1 cellular context compared by ENCODE assay signal in genomic region chr16:66293932-66294331, GRCh38.
TF ChIP-seq lines count a peak whose summit lies in the region.

No MANE protein-coding gene starts in this region.

TF ChIP-seq in GM23338, 12 proteins besides CTCF, POLR2A, EP300 and RAD21 (continued from another document):
- TF ChIP-seq, protein P1, sequence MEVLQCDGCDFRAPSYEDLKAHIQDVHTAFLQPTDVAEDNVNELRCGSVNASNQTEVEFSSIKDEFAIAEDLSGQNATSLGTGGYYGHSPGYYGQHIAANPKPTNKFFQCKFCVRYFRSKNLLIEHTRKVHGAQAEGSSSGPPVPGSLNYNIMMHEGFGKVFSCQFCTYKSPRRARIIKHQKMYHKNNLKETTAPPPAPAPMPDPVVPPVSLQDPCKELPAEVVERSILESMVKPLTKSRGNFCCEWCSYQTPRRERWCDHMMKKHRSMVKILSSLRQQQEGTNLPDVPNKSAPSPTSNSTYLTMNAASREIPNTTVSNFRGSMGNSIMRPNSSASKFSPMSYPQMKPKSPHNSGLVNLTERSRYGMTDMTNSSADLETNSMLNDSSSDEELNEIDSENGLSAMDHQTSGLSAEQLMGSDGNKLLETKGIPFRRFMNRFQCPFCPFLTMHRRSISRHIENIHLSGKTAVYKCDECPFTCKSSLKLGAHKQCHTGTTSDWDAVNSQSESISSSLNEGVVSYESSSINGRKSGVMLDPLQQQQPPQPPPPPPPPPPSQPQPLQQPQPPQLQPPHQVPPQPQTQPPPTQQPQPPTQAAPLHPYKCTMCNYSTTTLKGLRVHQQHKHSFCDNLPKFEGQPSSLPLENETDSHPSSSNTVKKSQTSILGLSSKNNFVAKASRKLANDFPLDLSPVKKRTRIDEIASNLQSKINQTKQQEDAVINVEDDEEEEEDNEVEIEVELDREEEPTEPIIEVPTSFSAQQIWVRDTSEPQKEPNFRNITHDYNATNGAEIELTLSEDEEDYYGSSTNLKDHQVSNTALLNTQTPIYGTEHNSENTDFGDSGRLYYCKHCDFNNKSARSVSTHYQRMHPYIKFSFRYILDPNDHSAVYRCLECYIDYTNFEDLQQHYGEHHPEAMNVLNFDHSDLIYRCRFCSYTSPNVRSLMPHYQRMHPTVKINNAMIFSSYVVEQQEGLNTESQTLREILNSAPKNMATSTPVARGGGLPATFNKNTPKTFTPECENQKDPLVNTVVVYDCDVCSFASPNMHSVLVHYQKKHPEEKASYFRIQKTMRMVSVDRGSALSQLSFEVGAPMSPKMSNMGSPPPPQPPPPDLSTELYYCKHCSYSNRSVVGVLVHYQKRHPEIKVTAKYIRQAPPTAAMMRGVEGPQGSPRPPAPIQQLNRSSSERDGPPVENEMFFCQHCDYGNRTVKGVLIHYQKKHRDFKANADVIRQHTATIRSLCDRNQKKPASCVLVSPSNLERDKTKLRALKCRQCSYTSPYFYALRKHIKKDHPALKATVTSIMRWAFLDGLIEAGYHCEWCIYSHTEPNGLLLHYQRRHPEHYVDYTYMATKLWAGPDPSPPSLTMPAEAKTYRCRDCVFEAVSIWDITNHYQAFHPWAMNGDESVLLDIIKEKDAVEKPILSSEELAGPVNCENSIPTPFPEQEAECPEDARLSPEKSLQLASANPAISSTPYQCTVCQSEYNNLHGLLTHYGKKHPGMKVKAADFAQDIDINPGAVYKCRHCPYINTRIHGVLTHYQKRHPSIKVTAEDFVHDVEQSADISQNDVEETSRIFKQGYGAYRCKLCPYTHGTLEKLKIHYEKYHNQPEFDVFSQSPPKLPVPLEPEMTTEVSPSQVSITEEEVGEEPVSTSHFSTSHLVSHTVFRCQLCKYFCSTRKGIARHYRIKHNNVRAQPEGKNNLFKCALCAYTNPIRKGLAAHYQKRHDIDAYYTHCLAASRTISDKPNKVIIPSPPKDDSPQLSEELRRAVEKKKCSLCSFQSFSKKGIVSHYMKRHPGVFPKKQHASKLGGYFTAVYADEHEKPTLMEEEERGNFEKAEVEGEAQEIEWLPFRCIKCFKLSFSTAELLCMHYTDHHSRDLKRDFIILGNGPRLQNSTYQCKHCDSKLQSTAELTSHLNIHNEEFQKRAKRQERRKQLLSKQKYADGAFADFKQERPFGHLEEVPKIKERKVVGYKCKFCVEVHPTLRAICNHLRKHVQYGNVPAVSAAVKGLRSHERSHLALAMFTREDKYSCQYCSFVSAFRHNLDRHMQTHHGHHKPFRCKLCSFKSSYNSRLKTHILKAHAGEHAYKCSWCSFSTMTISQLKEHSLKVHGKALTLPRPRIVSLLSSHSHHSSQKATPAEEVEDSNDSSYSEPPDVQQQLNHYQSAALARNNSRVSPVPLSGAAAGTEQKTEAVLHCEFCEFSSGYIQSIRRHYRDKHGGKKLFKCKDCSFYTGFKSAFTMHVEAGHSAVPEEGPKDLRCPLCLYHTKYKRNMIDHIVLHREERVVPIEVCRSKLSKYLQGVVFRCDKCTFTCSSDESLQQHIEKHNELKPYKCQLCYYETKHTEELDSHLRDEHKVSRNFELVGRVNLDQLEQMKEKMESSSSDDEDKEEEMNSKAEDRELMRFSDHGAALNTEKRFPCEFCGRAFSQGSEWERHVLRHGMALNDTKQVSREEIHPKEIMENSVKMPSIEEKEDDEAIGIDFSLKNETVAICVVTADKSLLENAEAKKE (CRISPR knock-in tag; IDR thresholded peaks at IDR 0.05): no peak
- TF ChIP-seq ZNF114 (CRISPR knock-in tag; IDR thresholded peaks at IDR 0.05) (no peak), CREB1 (CRISPR knock-in tag; IDR thresholded peaks at IDR 0.05; ENCODE audit: low read depth) (no peak), ZNF331 (CRISPR knock-in tag; IDR thresholded peaks at IDR 0.05; ENCODE audit: low read depth) (no peak), STAT1 (IDR thresholded peaks at IDR 0.05; ENCODE audit: unreplicated experiment) (no peak)
